ENCODE assay signal across 8 cellular contexts in genomic region chr19:34733266-34733825, GRCh38. TPM values are rescaled to one million over a fixed set of nuclear protein-coding genes. Genes with fewer than 3 reads are reported as not detected.
A peak's percentile ranks its signal among the peaks of the same experiment; 100 is the strongest.
DNase-seq lines count a peak whose midpoint lies in the region; ATAC-seq, FAIRE-seq and TF ChIP-seq lines count a peak whose summit lies in the region.

No MANE protein-coding gene starts in this region.

- H3K4me3 Mint-ChIP-seq in T-cell: peak overlapping the region; percentile 94 to 96 (median 94)
- H3K4me3 Mint-ChIP-seq in osteocyte (ENCODE audit: unreplicated experiment): peak overlapping the region; percentile 92

- H3K9me3 ChIP-seq in esophagus squamous epithelium: peaks cover 0 to 20% (median 11%) of the 10 kb centered on the region in 3 donors

- peak; percentile 84 for DNase-seq in DMS 273 (lab: John Stamatoyannopoulos, UW; ENCODE audit: unreplicated experiment)
- DNase-seq in T-cell: peak in 4 of 34 experiments; percentile 7 to 28 (median 17)
- no peak for DNase-seq in esophagus squamous epithelium (lab: John Stamatoyannopoulos, UW)
- DNase-seq in osteocyte (ENCODE audit: extremely low spot score, unreplicated experiment): no peak
- DNase-seq in frontal cortex (ENCODE audit: low spot score in 2 of 2): no peak
- DNase-seq in mucosa of gallbladder (ENCODE audit: low spot score): no peak

- no peak for FAIRE-seq in frontal cortex (lab: Jason Lieb, UNC)

- TF ChIP-seq POLR2A in esophagus squamous epithelium (IDR thresholded peaks at IDR 0.05): peak in 1 of 4 donors; percentile 46

- CTCF ChIA-PET in T-cell (lab: Charles Lee): interaction anchor here in 1 of 2 donors (0.6 kb wide), 1 partner anchor 1316 kb away, joined by 3 read pairs; no protein-coding TSS in a partner anchor

- peaks cover 6 to 11% (median 10%) of the 10 kb centered on the region in 3 donors for H3K9me3 Mint-ChIP-seq in T-cell
- peaks cover 24% of the 10 kb centered on the region for H3K9me3 Mint-ChIP-seq in osteocyte (ENCODE audit: unreplicated experiment)

- TF ChIP-seq CTCF in esophagus squamous epithelium (IDR thresholded peaks at IDR 0.05) (no peak), osteocyte (IDR thresholded peaks at IDR 0.05) (no peak)

- intact Hi-C loops in esophagus squamous epithelium (cut with DNase I): no loop called here

- H3K27ac Mint-ChIP-seq in T-cell (peak overlapping the region; percentile 97 to 98), osteocyte (ENCODE audit: unreplicated experiment) (peak overlapping the region; percentile 98)

- 1 to 2% methylated on average over 13 to 14 of the region's 16 CpGs for WGBS in esophagus squamous epithelium, 2 donors

- H3K27ac ChIP-seq in esophagus squamous epithelium: peak overlapping the region; percentile 96 to 98 (median 98)

- H3K4me3 ChIP-seq in esophagus squamous epithelium: peak overlapping the region; percentile 72 to 90 (median 86)

- H3K27me3 Mint-ChIP-seq in T-cell (peaks cover 2 to 7% of the 10 kb centered on the region in 2 donors), osteocyte (ENCODE audit: unreplicated experiment) (no peaks in the 10 kb centered on the region)

- H3K4me1 ChIP-seq in esophagus squamous epithelium: peaks cover 14 to 35% (median 18%) of the 10 kb centered on the region in 3 donors

- ATAC-seq in GM19397 (IDR thresholded peaks at IDR 0.05; ENCODE audit: unreplicated experiment): peak; percentile 28
- peak; percentile 6 for ATAC-seq in HG03469 (IDR thresholded peaks at IDR 0.05; ENCODE audit: unreplicated experiment)
- ATAC-seq in T-cell (replicated peaks in 1 of 4): peak; percentile 9 to 37 (median 19)

- H3K36me3 Mint-ChIP-seq in T-cell (peaks cover 27% of the 10 kb centered on the region), osteocyte (ENCODE audit: unreplicated experiment) (peaks cover 33% of the 10 kb centered on the region)

- peaks cover 0 to 30% (median 4%) of the 10 kb centered on the region in 3 donors for H3K36me3 ChIP-seq in esophagus squamous epithelium

- peaks cover 25 to 36% (median 30%) of the 10 kb centered on the region in 3 donors for H3K4me1 Mint-ChIP-seq in T-cell
- peaks cover 20% of the 10 kb centered on the region for H3K4me1 Mint-ChIP-seq in osteocyte (ENCODE audit: unreplicated experiment)

- POLR2A ChIA-PET in T-cell (lab: Charles Lee): interaction anchor here (0.6 to 1.0 kb wide), 2 partner anchors 50 to 56 kb away, joined by 3 to 12 read pairs; partner anchors contain the start of genes SCGB2B2 (in 1 of the 2) and ZNF302 (in 1 of the 2)

- no peaks in the 10 kb centered on the region for H3K27me3 ChIP-seq in esophagus squamous epithelium

RNA-seq across cellular contexts. Expression of gene ZNF181, which starts 0.7 kb away (rescaled TPM):
- total RNA-seq in T-cell: 10 to 100 TPM in 3 of 5 donors, 1 to 10 TPM in 2; 4.5 to 22.9 (median 17.7) TPM
- total RNA-seq in esophagus squamous epithelium: 10 to 100 TPM in 2 of 4 donors, 1 to 10 TPM in 2; 3.0 to 27.4 (median 13.3) TPM
- total RNA-seq in osteocyte: 11.1 and 12.1 TPM in 2 replicates
- total RNA-seq in frontal cortex: 41.2 TPM
- 13.7 TPM for total RNA-seq in mucosa of gallbladder

RNA-seq across cellular contexts. Expression of gene ZNF599, which starts 39.7 kb away (rescaled TPM):
- total RNA-seq in T-cell (10 to 100 TPM in 1 of 5 donors, 1 to 10 TPM in 4; 4.1 to 12.6 (median 8.1) TPM), esophagus squamous epithelium (1 to 10 TPM; 1.9 to 6.1 (median 2.6) TPM), osteocyte (8.7 and 9.2 TPM in 2 replicates), frontal cortex (13.5 TPM), mucosa of gallbladder (9.0 TPM)

RNA-seq across cellular contexts. Expression of gene ZNF302, which starts 55.9 kb away (rescaled TPM):
- total RNA-seq in T-cell (10 to 100 TPM; 18.1 to 41.6 (median 35.7) TPM), esophagus squamous epithelium (10 to 100 TPM in 1 of 4 donors, 1 to 10 TPM in 3; 6.0 to 23.5 (median 6.2) TPM), osteocyte (34.7 and 35.0 TPM in 2 replicates), frontal cortex (59.5 TPM), mucosa of gallbladder (28.8 TPM)

RNA-seq across cellular contexts. Expression of gene SCGB2B2, which starts 56.4 kb away (rescaled TPM):
- 1 to 10 TPM in 1 of 5 donors, under 1 TPM in 4; 0.16 to 1.4 (median 0.64) TPM for total RNA-seq in T-cell
- total RNA-seq in esophagus squamous epithelium: under 1 TPM in 2 of 4 donors, not detected in 2; 0.48 to 0.57 TPM
- 0.24 and 0.78 TPM in 2 replicates for total RNA-seq in osteocyte
- 0.41 TPM for total RNA-seq in frontal cortex
- 1.0 TPM for total RNA-seq in mucosa of gallbladder
